In genomic region chr14:76954371-76954770, GRCh38 we compare ENCODE assay signal across 9 cellular contexts.
DNase-seq lines count a peak whose midpoint lies in the region; ATAC-seq, FAIRE-seq and TF ChIP-seq lines count a peak whose summit lies in the region.
"Had no signal": no experiment of that assay in that cellular context is flagged by ENCODE, and none has a peak within 500 bp of the region (broad histone marks: within the 10 kb centered on the region; RNA-seq: fewer than 3 reads in every experiment).

No MANE protein-coding gene starts in this region.

- H3K27ac ChIP-seq in coronary artery (peak overlapping the region; percentile 80 to 99), vagina (peak overlapping the region; percentile 95)

- TF ChIP-seq CTCF in coronary artery (IDR thresholded peaks at IDR 0.05) (no peak), vagina (IDR thresholded peaks at IDR 0.05) (no peak), D721Med (IDR thresholded peaks at IDR 0.05; ENCODE audit: insufficient read depth, missing control alignments) (no peak)

- H3K4me3 Mint-ChIP-seq in stimulated activated naive CD8-positive, alpha-beta T cell treated with anti-CD3 and anti-CD28 coated beads, Interleukin-15, Interleukin-2, amounts not matched to agents 100 ng/mL and 50 ng/mL, for 24 hours: peak overlapping the region; percentile 40
- peak overlapping the region; percentile 83 for H3K4me3 Mint-ChIP-seq in natural killer cell treated with Interleukin-12 subunit alpha and Interleukin-12 subunit beta and Interleukin-15 and Interleukin-18, amount 100 ng/mL, for 72 hours

- H3K4me3 ChIP-seq in coronary artery (no peak overlapping the region), vagina (no peak overlapping the region)

- intact Hi-C loops in vagina (cut with DNase I): loop anchor here (5.0 kb wide), 1 partner anchor 73 kb away; the partner anchor contains the start of gene IRF2BPL

- H3K27me3 ChIP-seq in vagina: no peaks in the 10 kb centered on the region

- no peaks in the 10 kb centered on the region for H3K36me3 Mint-ChIP-seq in stimulated activated naive CD8-positive, alpha-beta T cell treated with anti-CD3 and anti-CD28 coated beads, Interleukin-15, Interleukin-2, amounts not matched to agents 100 ng/mL and 50 ng/mL, for 24 hours (ENCODE audit: low read depth)
- no peaks in the 10 kb centered on the region for H3K36me3 Mint-ChIP-seq in natural killer cell treated with Interleukin-12 subunit alpha and Interleukin-12 subunit beta and Interleukin-15 and Interleukin-18, amount 100 ng/mL, for 72 hours

- no peak for DNase-seq in stimulated activated naive CD8-positive, alpha-beta T cell treated with anti-CD3 and anti-CD28 coated beads, Interleukin-15, Interleukin-2, amounts not matched to agents 100 U/mL and 50 U/mL, for 24 hours
- no peak for DNase-seq in coronary artery (ENCODE audit: low spot score)
- no peak for DNase-seq in natural killer cell treated with Interleukin-12 subunit alpha and Interleukin-12 subunit beta and Interleukin-15 and Interleukin-18, amount 100 ng/mL, for 72 hours (ENCODE audit: low spot score)
- no peak for DNase-seq in vagina (ENCODE audit: extremely low spot score in 2 of 2)
- DNase-seq in D721Med (ENCODE audit: insufficient read length, low spot score): no peak
- DNase-seq in mucosa of gallbladder (ENCODE audit: low spot score): no peak
- DNase-seq in superior temporal gyrus (ENCODE audit: extremely low spot score): no peak

- H3K36me3 ChIP-seq in vagina: no peaks in the 10 kb centered on the region

- H3K4me1 ChIP-seq in vagina: peaks cover 85% of the 10 kb centered on the region

- ATAC-seq in stimulated activated naive CD8-positive, alpha-beta T cell treated with anti-CD3 and anti-CD28 coated beads, Interleukin-15, Interleukin-2, amounts not matched to agents 100 U/mL and 50 U/mL, for 24 hours: no peak
- ATAC-seq in natural killer cell treated with Interleukin-12 subunit alpha and Interleukin-12 subunit beta and Interleukin-15 and Interleukin-18, amount 100 ng/mL, for 72 hours: no peak

- H3K9me3 ChIP-seq in vagina: no peaks in the 10 kb centered on the region

- no peaks in the 10 kb centered on the region for H3K27me3 Mint-ChIP-seq in stimulated activated naive CD8-positive, alpha-beta T cell treated with anti-CD3 and anti-CD28 coated beads, Interleukin-15, Interleukin-2, amounts not matched to agents 100 ng/mL and 50 ng/mL, for 24 hours
- no peaks in the 10 kb centered on the region for H3K27me3 Mint-ChIP-seq in natural killer cell treated with Interleukin-12 subunit alpha and Interleukin-12 subunit beta and Interleukin-15 and Interleukin-18, amount 100 ng/mL, for 72 hours

- H3K27ac Mint-ChIP-seq in stimulated activated naive CD8-positive, alpha-beta T cell treated with anti-CD3 and anti-CD28 coated beads, Interleukin-15, Interleukin-2, amounts not matched to agents 100 ng/mL and 50 ng/mL, for 24 hours: peak overlapping the region; percentile 98
- peak overlapping the region; percentile 84 to 88 for H3K27ac Mint-ChIP-seq in natural killer cell treated with Interleukin-12 subunit alpha and Interleukin-12 subunit beta and Interleukin-15 and Interleukin-18, amount 100 ng/mL, for 72 hours

- H3K4me1 Mint-ChIP-seq in stimulated activated naive CD8-positive, alpha-beta T cell treated with anti-CD3 and anti-CD28 coated beads, Interleukin-15, Interleukin-2, amounts not matched to agents 100 ng/mL and 50 ng/mL, for 24 hours (ENCODE audit: low read depth): peaks cover 74% of the 10 kb centered on the region
- H3K4me1 Mint-ChIP-seq in natural killer cell treated with Interleukin-12 subunit alpha and Interleukin-12 subunit beta and Interleukin-15 and Interleukin-18, amount 100 ng/mL, for 72 hours (ENCODE audit: low read depth in 2 of 2): peaks cover 63 to 65% of the 10 kb centered on the region in 2 donors

- no peak for FAIRE-seq in D721Med (lab: Jason Lieb, UNC)
- FAIRE-seq: endometrium had no signal

- no peak for TF ChIP-seq POLR2A in vagina (IDR thresholded peaks at IDR 0.05)

- no peaks in the 10 kb centered on the region for H3K9me3 Mint-ChIP-seq in stimulated activated naive CD8-positive, alpha-beta T cell treated with anti-CD3 and anti-CD28 coated beads, Interleukin-15, Interleukin-2, amounts not matched to agents 100 ng/mL and 50 ng/mL, for 24 hours
- H3K9me3 Mint-ChIP-seq in natural killer cell treated with Interleukin-12 subunit alpha and Interleukin-12 subunit beta and Interleukin-15 and Interleukin-18, amount 100 ng/mL, for 72 hours: no peaks in the 10 kb centered on the region
